ENCODE assay signal across 9 cellular contexts in genomic region chr4:128241425-128241913, GRCh38. TPM values are rescaled to one million over a fixed set of nuclear protein-coding genes. Genes with fewer than 3 reads are reported as not detected.
DNase-seq lines count a peak whose midpoint lies in the region; ATAC-seq and TF ChIP-seq lines count a peak whose summit lies in the region.
"Had no signal": no experiment of that assay in that cellular context is flagged by ENCODE, and none has a peak within 500 bp of the region (broad histone marks: within the 10 kb centered on the region; RNA-seq: fewer than 3 reads in every experiment).

No MANE protein-coding gene starts in this region.

- peak; percentile 83 for ATAC-seq in sciatic nerve
- no peak for ATAC-seq in HG02763 (IDR thresholded peaks at IDR 0.05; ENCODE audit: unreplicated experiment)

- no peak for TF ChIP-seq CTCF in epithelial cell of proximal tubule (conservative IDR thresholded peaks at IDR 0.05; ENCODE audit: low read depth, low read length)

- DNase-seq in GM04503 (ENCODE audit: low read depth) (peak; percentile 96), NCI-H460 (ENCODE audit: extremely low read depth, low read depth) (peak; percentile 13), epithelial cell of proximal tubule (ENCODE audit: low read depth) (peak; percentile 80), sciatic nerve (ENCODE audit: low spot score) (no peak), pons (ENCODE audit: low spot score) (no peak)
- no peak for DNase-seq in stimulated activated CD4-positive, alpha-beta T cell treated with anti-CD3 and anti-CD28 coated beads, Interleukin-4, amount 100 ng/mL, for 4 hours
- DNase-seq in activated effector memory CD4-positive, alpha-beta T cell treated with Interleukin-2 at 50 U/mL for 16 hours, result no peak
- DNase-seq: NCI-H1436 treated with DMSO at 0.1 percent for 48 hours had no signal

- no peak overlapping the region for H3K4me3 ChIP-seq in epithelial cell of proximal tubule (ENCODE audit: low read depth, low read length)

- intact Hi-C loops in sciatic nerve (cut with DNase I), result no loop called here

RNA-seq across cellular contexts. Expression of gene PGRMC2, which starts 46.1 kb away (rescaled TPM):
- 19.9 and 21.2 TPM in 2 replicates for total RNA-seq in NCI-H460 (2014; rRNA removed; shearing (Covaris generic))
- polyA plus RNA-seq in NCI-H460 (2014; cell fraction: nucleus; rRNA removed), result 15.8 and 30.8 TPM in 2 replicates
- total RNA-seq in epithelial cell of proximal tubule (7.7 and 14.0 TPM in 2 replicates), sciatic nerve (53.9 TPM)

Comparison
In these comparisons a context has a peak if more than half of its experiments do, and no peak if none do; other contexts are left out.
1. DNase-seq: peak in GM04503 (single experiment), NCI-H460 (single experiment) and epithelial cell of proximal tubule (single experiment); none in sciatic nerve (single experiment), stimulated activated CD4-positive, alpha-beta T cell treated with anti-CD3 and anti-CD28 coated beads, Interleukin-4, amount 100 ng/mL, for 4 hours (0 of 2), activated effector memory CD4-positive, alpha-beta T cell treated with Interleukin-2 at 50 U/mL for 16 hours (single experiment) and pons (single experiment).